Comparison of ENCODE assay signal across 18 cellular contexts in the genomic region with DNA sequence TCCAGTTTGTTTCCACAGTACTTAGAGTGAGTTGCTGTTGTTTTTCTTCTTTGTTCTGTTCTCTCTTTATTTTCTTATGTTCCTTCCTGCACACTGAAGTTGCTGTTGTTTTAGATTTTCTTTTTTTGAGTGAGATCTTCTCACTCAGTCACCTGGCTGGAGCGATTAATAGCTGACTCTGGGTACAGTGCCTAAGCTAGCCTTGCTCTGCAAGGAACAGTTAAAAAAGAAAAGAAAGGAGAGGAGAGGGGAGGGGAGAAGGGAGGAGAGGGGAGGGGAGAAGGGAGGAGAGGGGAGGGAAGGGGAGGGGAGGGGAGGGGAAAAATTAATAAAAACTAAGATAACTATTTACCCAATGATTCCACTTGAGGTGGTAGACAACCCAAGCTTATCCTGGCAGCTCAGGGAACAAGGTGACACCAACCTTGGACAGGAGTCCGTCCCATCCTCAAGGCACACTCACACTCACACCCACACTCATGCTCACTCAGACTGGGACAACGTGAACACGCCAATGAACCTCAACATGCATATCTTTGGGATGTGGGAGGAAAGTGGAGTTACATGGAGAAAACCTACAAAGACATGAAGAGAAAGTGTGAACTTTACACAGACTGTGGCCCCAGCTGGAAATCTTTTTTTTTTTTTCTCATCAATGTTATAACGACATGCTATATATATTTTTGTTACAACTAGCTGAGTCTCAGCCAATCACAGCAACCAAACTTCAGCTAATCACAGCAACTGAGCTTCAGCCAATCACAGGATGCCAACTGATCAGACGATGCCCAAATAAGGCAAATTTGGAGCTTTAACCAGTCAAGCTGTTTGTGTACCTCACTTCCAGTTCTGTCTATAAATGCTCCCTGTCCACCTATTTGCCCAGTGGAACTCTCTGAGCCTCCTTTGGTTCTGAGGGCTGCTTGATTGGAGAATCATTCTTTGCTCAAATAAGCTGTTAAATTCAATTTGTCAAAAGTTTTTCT.
"Had no signal": no experiment of that assay in that cellular context is flagged by ENCODE, and none has a peak within 500 bp of the region (broad histone marks: within the 10 kb centered on the region; RNA-seq: fewer than 3 reads in every experiment).

No MANE protein-coding gene starts in this region.

- H3K4me1 Mint-ChIP-seq: central memory CD8-positive, alpha-beta T cell; neural crest cell had no signal

- H3K36me3 Mint-ChIP-seq: stimulated activated effector memory CD8-positive, alpha-beta T cell treated with anti-CD3 and anti-CD28 coated beads, Interleukin-12 subunit alpha, Interleukin-12 subunit beta, amount 100 ng/mL, for 72 hours had no signal

- H3K27ac Mint-ChIP-seq: activated T-helper 2 cell treated with anti-CD3 and anti-CD28 coated beads, Interferon-gamma antibody, Interleukin-2, Interleukin-4, amounts not matched to agents 10 μg/mL and 5 μg/mL and 100 μg/mL, durations not matched to agents 14 hours and 24 hours and 36 hours; stimulated activated effector memory CD8-positive, alpha-beta T cell treated with anti-CD3 and anti-CD28 coated beads, Interleukin-12 subunit alpha, Interleukin-12 subunit beta, amount 100 ng/mL, for 72 hours; type B pancreatic cell had no signal

- ATAC-seq: gastroesophageal sphincter; heart left ventricle; sciatic nerve; stimulated activated effector memory CD8-positive, alpha-beta T cell treated with anti-CD3 and anti-CD28 coated beads, Interleukin-12 subunit alpha, Interleukin-12 subunit beta, amount 100 ng/mL, for 72 hours had no signal

- H3K4me3 Mint-ChIP-seq: central memory CD8-positive, alpha-beta T cell; neural crest cell; stimulated activated effector memory CD8-positive, alpha-beta T cell treated with anti-CD3 and anti-CD28 coated beads, Interleukin-12 subunit alpha, Interleukin-12 subunit beta, amount 100 ng/mL, for 72 hours; type B pancreatic cell had no signal

- H3K9me3 ChIP-seq: colonic mucosa, gastroesophageal sphincter, heart left ventricle, left ventricle myocardium inferior, stomach had no signal

- DNase-seq: activated CD4-positive, alpha-beta T cell treated with anti-CD3 and anti-CD28 coated beads for 1 hour; activated naive CD4-positive, alpha-beta T cell treated with Interleukin-2 at 50 U/mL for 16 hours; aorta; colonic mucosa; heart left ventricle; left ventricle myocardium inferior; mammary epithelial cell; stimulated activated CD4-positive, alpha-beta T cell treated with anti-CD3 and anti-CD28 coated beads, Interleukin-4, amount 100 ng/mL, for 1 hour; stomach had no signal

- H3K9me3 Mint-ChIP-seq: central memory CD8-positive, alpha-beta T cell; neural crest cell; stimulated activated effector memory CD8-positive, alpha-beta T cell treated with anti-CD3 and anti-CD28 coated beads, Interleukin-12 subunit alpha, Interleukin-12 subunit beta, amount 100 ng/mL, for 72 hours had no signal

- H3K27ac ChIP-seq: colonic mucosa, gastroesophageal sphincter, heart left ventricle, left ventricle myocardium inferior, stomach, VCaP had no signal

- H3K4me1 ChIP-seq: colonic mucosa, stomach had no signal

- H3K36me3 ChIP-seq: colonic mucosa, gastroesophageal sphincter, heart left ventricle, left ventricle myocardium inferior, stomach had no signal

- H3K27me3 Mint-ChIP-seq: central memory CD8-positive, alpha-beta T cell; type B pancreatic cell had no signal

- H3K27me3 ChIP-seq: colonic mucosa, gastroesophageal sphincter, heart left ventricle, stomach had no signal

- H3K4me3 ChIP-seq: colonic mucosa, gastroesophageal sphincter, heart left ventricle, left ventricle myocardium inferior, smooth muscle cell, stomach had no signal
